In the genomic region with DNA sequence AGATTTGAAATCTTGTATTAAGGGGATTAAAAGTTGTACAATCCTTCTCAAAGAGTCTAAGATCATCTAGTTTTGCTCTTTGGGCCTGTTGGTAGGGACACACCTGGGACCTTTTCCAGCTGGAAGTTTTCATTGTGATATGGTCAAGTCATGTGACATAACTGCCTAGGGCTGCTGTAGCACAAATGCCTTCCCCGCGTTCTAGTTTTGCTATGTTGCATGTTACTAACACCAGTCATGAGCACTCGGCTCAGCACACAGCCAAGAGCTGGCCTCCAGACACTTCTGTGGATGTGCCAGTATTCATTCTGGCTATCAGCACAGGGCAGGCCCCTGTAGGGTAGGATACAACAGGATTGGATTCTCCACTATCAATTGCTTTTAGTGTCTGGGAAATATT, we compare ENCODE assay signal across 1 cellular context.
TF ChIP-seq lines count a peak whose summit lies in the region.

No MANE protein-coding gene starts in this region.

TF ChIP-seq in K562, 482 proteins besides CTCF, POLR2A, EP300 and RAD21:
- TF ChIP-seq TFE3 (CRISPR knock-in tag; IDR thresholded peaks at IDR 0.05) = peak; percentile 65
- TF ChIP-seq NR0B1 (IDR thresholded peaks at IDR 0.05; ENCODE audit: partially characterized antibody) = no peak
- no peak for TF ChIP-seq HLTF (IDR thresholded peaks at IDR 0.05)
TF ChIP-seq in K562: peak in this region for 1.
